1 cellular context compared by ENCODE assay signal in genomic region chr12:50220357-50221061, GRCh38.
TF ChIP-seq lines count a peak whose summit lies in the region.

No MANE protein-coding gene starts in this region.

TF ChIP-seq in IMR-90, 13 proteins besides CTCF, POLR2A, EP300 and RAD21:
- TF ChIP-seq MAFK (IDR thresholded peaks at IDR 0.05; ENCODE audit: low read depth, low read length) (peak; percentile 65), CEBPB (IDR thresholded peaks at IDR 0.05; ENCODE audit: low read depth, low read length) (peak; percentile 54; the same call in 1 of the 2 replicates), BHLHE40 (IDR thresholded peaks at IDR 0.05; ENCODE audit: low read depth, low read length) (no peak)
- TF ChIP-seq, protein P1, sequence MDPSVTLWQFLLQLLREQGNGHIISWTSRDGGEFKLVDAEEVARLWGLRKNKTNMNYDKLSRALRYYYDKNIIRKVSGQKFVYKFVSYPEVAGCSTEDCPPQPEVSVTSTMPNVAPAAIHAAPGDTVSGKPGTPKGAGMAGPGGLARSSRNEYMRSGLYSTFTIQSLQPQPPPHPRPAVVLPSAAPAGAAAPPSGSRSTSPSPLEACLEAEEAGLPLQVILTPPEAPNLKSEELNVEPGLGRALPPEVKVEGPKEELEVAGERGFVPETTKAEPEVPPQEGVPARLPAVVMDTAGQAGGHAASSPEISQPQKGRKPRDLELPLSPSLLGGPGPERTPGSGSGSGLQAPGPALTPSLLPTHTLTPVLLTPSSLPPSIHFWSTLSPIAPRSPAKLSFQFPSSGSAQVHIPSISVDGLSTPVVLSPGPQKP (IDR thresholded peaks at IDR 0.05; ENCODE audit: borderline replicate concordance, low read depth, low read length), result no peak
